ENCODE assay signal across 8 cellular contexts in the genomic region with DNA sequence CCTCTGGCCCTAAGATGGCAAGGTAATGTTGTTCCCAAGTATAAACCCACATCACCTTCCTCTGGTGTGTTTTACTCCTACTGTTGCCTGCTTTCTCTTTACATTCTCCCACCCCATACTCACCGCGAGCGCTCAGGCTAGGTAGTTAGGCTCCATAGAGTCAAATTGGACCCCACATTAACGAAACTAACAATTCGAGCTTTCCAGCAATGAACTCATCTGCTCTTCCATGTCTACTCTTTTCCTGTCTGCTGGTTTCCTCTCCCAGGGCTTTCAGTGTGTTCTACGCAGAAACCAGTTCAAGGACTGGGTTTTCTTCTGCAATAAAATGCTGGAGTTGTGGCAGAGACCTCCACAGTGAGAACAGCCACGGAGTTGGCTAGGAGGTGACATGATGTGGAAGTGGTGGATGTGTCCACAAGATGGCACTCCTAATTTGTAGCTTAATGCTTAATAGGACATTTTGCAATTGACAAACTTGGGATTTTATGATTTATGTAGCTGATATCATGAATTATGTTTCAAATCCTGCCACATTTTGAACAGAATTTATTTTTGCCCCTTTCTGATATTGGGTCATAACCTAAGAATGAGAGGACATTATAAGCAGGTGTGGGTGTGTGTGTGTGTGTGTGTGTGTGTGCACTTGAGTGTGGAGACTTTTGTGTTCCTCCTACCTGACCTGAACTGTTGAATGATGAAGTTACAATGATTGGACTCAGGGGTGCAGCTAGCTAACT. TPM values are rescaled to one million over a fixed set of nuclear protein-coding genes. Genes with fewer than 3 reads are reported as not detected.
DNase-seq lines count a peak whose midpoint lies in the region; ATAC-seq and TF ChIP-seq lines count a peak whose summit lies in the region.

No MANE protein-coding gene starts in this region.

- WGBS in spleen, 5 donors = 69 to 77% (median 74%) methylated on average over 7 of the region's 7 CpGs

- H3K4me1 ChIP-seq in HEK293 (ENCODE audit: control insufficient read depth, insufficient read depth, low read length) = peaks cover 4% of the 10 kb centered on the region; the same call in 1 of the 2 replicates
- peaks cover 38 to 68% (median 55%) of the 10 kb centered on the region in 6 donors for H3K4me1 ChIP-seq in spleen
- H3K4me1 ChIP-seq in tibial artery = peaks cover 4 to 39% (median 25%) of the 10 kb centered on the region in 4 donors

- no peaks in the 10 kb centered on the region for H3K36me3 Mint-ChIP-seq in T-helper 1 cell treated with Interleukin-12 subunit alpha and Interleukin-12 subunit beta and Interleukin-4 antibody, amounts not matched to agents 30 μg/mL and 1 μg/mL, for 36 hours (ENCODE audit: low read depth)

- H3K27me3 ChIP-seq in spleen (replicated peaks in 1 of 7) = no peaks in the 10 kb centered on the region
- H3K27me3 ChIP-seq in tibial artery = no peaks in the 10 kb centered on the region

- no peak for TF ChIP-seq POLR2A in spleen (IDR thresholded peaks at IDR 0.05)

- intact Hi-C loops in spleen (cut with DNase I; ENCODE audit: low total_unique reads) = no loop called here
- intact Hi-C loops in tibial artery (cut with DNase I; ENCODE audit: low total_unique reads) = no loop called here

- peak overlapping the region; percentile 69 for H3K4me3 Mint-ChIP-seq in T-helper 1 cell treated with Interleukin-12 subunit alpha and Interleukin-12 subunit beta and Interleukin-4 antibody, amounts not matched to agents 30 μg/mL and 1 μg/mL, for 36 hours

- H3K27ac ChIP-seq in HEK293 (ENCODE audit: extremely low read depth, low read depth, low read length) (no peak overlapping the region), spleen (peak overlapping the region in 5 of 8 donors; percentile 17 to 47 (median 29)), tibial artery (no peak overlapping the region)

- ATAC-seq in HG02763 (IDR thresholded peaks at IDR 0.05; ENCODE audit: unreplicated experiment) = no peak

- peak; percentile 41; the same call in 1 of the 2 replicates for TF ChIP-seq CTCF in HEK293 (tag by site-specific recombination; IDR thresholded peaks at IDR 0.05)
- peak in 5 of 11 experiments; percentile 23 to 56 (median 42) for TF ChIP-seq CTCF in spleen (IDR thresholded peaks at IDR 0.05 in 8 of 11, conservative IDR thresholded peaks at IDR 0.05 in 3 of 11)
- TF ChIP-seq CTCF in tibial artery (IDR thresholded peaks at IDR 0.05) = peak in 1 of 2 experiments; percentile 17

- CTCF ChIA-PET in HEK293 (lab: Yijun Ruan, JAX) = interaction anchor here (0.5 to 1.2 kb wide), 11 partner anchors 9 to 1048 kb away, joined by 3 to 9 read pairs (median 3); no protein-coding TSS in a partner anchor

- no peak overlapping the region for H3K4me3 ChIP-seq in HEK293 (ENCODE audit: low read depth, low read length)
- H3K4me3 ChIP-seq in spleen = peak overlapping the region in 1 of 8 donors; percentile 87
- H3K4me3 ChIP-seq in tibial artery = no peak overlapping the region

- no peaks in the 10 kb centered on the region for H3K9me3 Mint-ChIP-seq in T-helper 1 cell treated with Interleukin-12 subunit alpha and Interleukin-12 subunit beta and Interleukin-4 antibody, amounts not matched to agents 30 μg/mL and 1 μg/mL, for 36 hours

- peaks cover 22% of the 10 kb centered on the region for H3K4me1 Mint-ChIP-seq in T-helper 1 cell treated with Interleukin-12 subunit alpha and Interleukin-12 subunit beta and Interleukin-4 antibody, amounts not matched to agents 30 μg/mL and 1 μg/mL, for 36 hours (ENCODE audit: low read depth)

- POLR2A ChIA-PET in HEK293 (lab: Yijun Ruan, JAX) = interaction anchor here (0.6 to 0.7 kb wide), 2 partner anchors 147 to 375 kb away, joined by 3 to 4 read pairs; no protein-coding TSS in a partner anchor

- no peak overlapping the region for H3K27ac Mint-ChIP-seq in T-helper 1 cell treated with Interleukin-12 subunit alpha and Interleukin-12 subunit beta and Interleukin-4 antibody, amounts not matched to agents 30 μg/mL and 1 μg/mL, for 36 hours

- H3K9me3 ChIP-seq in HEK293 (ENCODE audit: control insufficient read depth, insufficient read depth, low read depth, low read length) (no peaks in the 10 kb centered on the region), spleen (no peaks in the 10 kb centered on the region), tibial artery (no peaks in the 10 kb centered on the region)

- DNase-seq in COR-L47 (lab: John Stamatoyannopoulos, UW) (peak; percentile 8), fibroblast of gingiva (ENCODE audit: low read depth) (peak; percentile 30), spleen (no peak), cortex of kidney (lab: John Stamatoyannopoulos, UW) (no peak), tibial artery (no peak)

- no peaks in the 10 kb centered on the region for H3K27me3 Mint-ChIP-seq in T-helper 1 cell treated with Interleukin-12 subunit alpha and Interleukin-12 subunit beta and Interleukin-4 antibody, amounts not matched to agents 30 μg/mL and 1 μg/mL, for 36 hours (ENCODE audit: low read depth)

- peaks cover 0 to 7% of the 10 kb centered on the region in 2 experiments; a peak in 2 of 3 replicates for H3K36me3 ChIP-seq in HEK293 (ENCODE audit: control insufficient read depth in 2 of 2, insufficient read depth in 1 of 2, low read length in 2 of 2)
- H3K36me3 ChIP-seq in spleen = peaks cover 0 to 5% (median 0%) of the 10 kb centered on the region in 6 donors
- H3K36me3 ChIP-seq in tibial artery = peaks cover 0 to under 1% (median 0%) of the 10 kb centered on the region in 3 donors

TF ChIP-seq in HEK293, 187 proteins besides CTCF, POLR2A, EP300 and RAD21:
- TF ChIP-seq ZNF654 (tag by site-specific recombination; IDR thresholded peaks at IDR 0.05; ENCODE audit: low read depth) (peak; percentile 43), HOXA7 (CRISPR knock-in tag; IDR thresholded peaks at IDR 0.05; ENCODE audit: borderline replicate concordance) (no peak), EGR2 (tag by site-specific recombination; IDR thresholded peaks at IDR 0.05; ENCODE audit: low read depth) (peak; percentile 40; the same call in 1 of the 2 replicates)
- TF ChIP-seq, protein P1, sequence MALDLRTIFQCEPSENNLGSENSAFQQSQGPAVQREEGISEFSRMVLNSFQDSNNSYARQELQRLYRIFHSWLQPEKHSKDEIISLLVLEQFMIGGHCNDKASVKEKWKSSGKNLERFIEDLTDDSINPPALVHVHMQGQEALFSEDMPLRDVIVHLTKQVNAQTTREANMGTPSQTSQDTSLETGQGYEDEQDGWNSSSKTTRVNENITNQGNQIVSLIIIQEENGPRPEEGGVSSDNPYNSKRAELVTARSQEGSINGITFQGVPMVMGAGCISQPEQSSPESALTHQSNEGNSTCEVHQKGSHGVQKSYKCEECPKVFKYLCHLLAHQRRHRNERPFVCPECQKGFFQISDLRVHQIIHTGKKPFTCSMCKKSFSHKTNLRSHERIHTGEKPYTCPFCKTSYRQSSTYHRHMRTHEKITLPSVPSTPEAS (tag by site-specific recombination; IDR thresholded peaks at IDR 0.05) = peak; percentile 89

RNA-seq across cellular contexts. Expression of gene UQCRC2, which starts 2.2 kb away (rescaled TPM):
- 100 to 1,000 TPM; 113 to 172 (median 164) TPM for total RNA-seq in spleen
- polyA plus RNA-seq in spleen = 100 to 1,000 TPM in 1 of 3 donors, 10 to 100 TPM in 2; 75.1 to 107 (median 79.8) TPM

RNA-seq across cellular contexts. Expression of gene PDZD9, which starts 50.0 kb away (rescaled TPM):
- not detected for total RNA-seq in spleen
- polyA plus RNA-seq in spleen = not detected

RNA-seq across cellular contexts. Expression of gene MOSMO, which starts 57.0 kb away (rescaled TPM):
- 10 to 100 TPM; 12.3 to 35.7 (median 19.4) TPM for total RNA-seq in spleen
- 10 to 100 TPM in 1 of 3 donors, 1 to 10 TPM in 2; 9.5 to 10.7 (median 9.8) TPM for polyA plus RNA-seq in spleen

Comparison
In these comparisons a context has a peak if more than half of its experiments do, and no peak if none do; other contexts are left out.
1. DNase-seq: peak in COR-L47 (single experiment) and fibroblast of gingiva (single experiment); none in spleen (single experiment), cortex of kidney (single experiment) and tibial artery (0 of 2).
2. H3K27ac ChIP-seq: peak in spleen (5 of 8); none in HEK293 (single experiment) and tibial artery (0 of 2).